Comparison of ENCODE assay signal across 8 cellular contexts in the genomic region with DNA sequence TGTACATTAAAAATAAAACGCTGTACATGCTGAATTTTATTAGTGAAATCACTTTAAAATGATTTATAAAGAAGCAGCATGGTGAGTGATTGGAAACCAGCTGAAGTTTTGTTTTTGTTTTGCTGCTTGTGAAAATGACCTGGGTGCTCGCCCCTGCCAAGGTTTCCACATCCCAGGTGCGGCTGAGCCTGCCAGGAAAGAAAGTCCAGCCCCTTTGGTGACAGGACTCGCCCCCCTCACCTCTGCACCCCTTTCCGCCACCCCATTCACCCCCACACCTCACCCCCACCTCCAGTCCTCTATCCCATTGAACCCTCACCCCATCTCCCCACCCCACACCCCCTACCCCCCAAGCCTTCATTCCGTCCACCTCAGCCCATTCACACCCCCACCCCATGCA. TPM values are rescaled to one million over a fixed set of nuclear protein-coding genes. Genes with fewer than 3 reads are reported as not detected.
DNase-seq lines count a peak whose midpoint lies in the region; ATAC-seq and TF ChIP-seq lines count a peak whose summit lies in the region.
"Not testable (repeated sequence)": the region's sequence is repeated elsewhere in the genome, so short reads cannot be mapped to it uniquely, and the experiment has no call there.

No MANE protein-coding gene starts in this region.

- H3K27me3 Mint-ChIP-seq in IgD-negative memory B cell, result not testable (repeated sequence)
- H3K27me3 Mint-ChIP-seq in T-cell, result peaks cover 7 to 18% of the 10 kb centered on the region in 2 donors
- H3K27me3 Mint-ChIP-seq in activated naive CD4-positive, alpha-beta T cell treated with anti-CD3 and anti-CD28 coated beads, Interleukin-2, amount 10 ng/mL, durations not matched to agents 7 days and 5 days, result peaks cover 24% of the 10 kb centered on the region

- H3K9ac ChIP-seq in BLaER1 treated with 17β-estradiol and CSF1 and Interleukin-3, amounts not matched to agents 10 nM and 100 nM, result peak overlapping the region in 6 of 11 experiments; percentile 38 to 66 (median 62); a peak in 11 of 22 replicates

- DNase-seq in T-cell; coronary artery (ENCODE audit: low spot score); left ventricle myocardium inferior: not testable (repeated sequence)
- peak; percentile 37 for DNase-seq in activated naive CD4-positive, alpha-beta T cell treated with anti-CD3 and anti-CD28 coated beads, Interleukin-2, amount 10 ng/mL, durations not matched to agents 7 days and 5 days
- peak; percentile 11 to 27 for DNase-seq in thyroid gland

- H3K27ac ChIP-seq in BLaER1 treated with 17β-estradiol and CSF1 and Interleukin-3, amounts not matched to agents 10 nM and 100 nM; left ventricle myocardium inferior (replicated peaks); thyroid gland: not testable (repeated sequence)
- peak overlapping the region in 1 of 2 donors; percentile 97 for H3K27ac ChIP-seq in coronary artery

- WGBS in thyroid gland, 2 donors, result 7 to 15% methylated on average over 5 to 6 of the region's 6 CpGs

- CTCF ChIA-PET in T-cell (lab: Charles Lee), result not testable (repeated sequence)
- CTCF ChIA-PET in activated naive CD4-positive, alpha-beta T cell treated with anti-CD3 and anti-CD28 coated beads, Interleukin-2, amount 10 ng/mL, durations not matched to agents 7 days and 5 days (lab: Charles Lee), result interaction anchor here (1.0 to 4.8 kb wide), 2 partner anchors 20 to 126 kb away, joined by 3 to 26 read pairs; partner anchors contain the start of gene ADRA2B

- not testable (repeated sequence) for H3K9me3 Mint-ChIP-seq in IgD-negative memory B cell; T-cell; activated naive CD4-positive, alpha-beta T cell treated with anti-CD3 and anti-CD28 coated beads, Interleukin-2, amount 10 ng/mL, durations not matched to agents 7 days and 5 days

- not testable (repeated sequence) for H3K4me1 ChIP-seq in BLaER1 treated with 17β-estradiol and CSF1 and Interleukin-3, amounts not matched to agents 10 nM and 100 nM; left ventricle myocardium inferior; neuron (ENCODE audit: insufficient read depth, low read length); thyroid gland

- intact Hi-C loops in left ventricle myocardium inferior (cut with micrococcal nuclease); thyroid gland (cut with DNase I): not testable (repeated sequence)

- H4K20me1 ChIP-seq in BLaER1 treated with 17β-estradiol and CSF1 and Interleukin-3, amounts not matched to agents 10 nM and 100 nM, result not testable (repeated sequence)

- H3K27ac Mint-ChIP-seq in IgD-negative memory B cell, result peak overlapping the region in 2 of 3 donors; percentile 99
- not testable (repeated sequence) for H3K27ac Mint-ChIP-seq in T-cell
- H3K27ac Mint-ChIP-seq in activated naive CD4-positive, alpha-beta T cell treated with anti-CD3 and anti-CD28 coated beads, Interleukin-2, amount 10 ng/mL, durations not matched to agents 7 days and 5 days, result peak overlapping the region; percentile 72

- not testable (repeated sequence) for H3K36me3 Mint-ChIP-seq in IgD-negative memory B cell, T-cell
- H3K36me3 Mint-ChIP-seq in activated naive CD4-positive, alpha-beta T cell treated with anti-CD3 and anti-CD28 coated beads, Interleukin-2, amount 10 ng/mL, durations not matched to agents 7 days and 5 days, result peaks cover 10% of the 10 kb centered on the region

- H3K4me1 Mint-ChIP-seq in IgD-negative memory B cell, T-cell: not testable (repeated sequence)
- H3K4me1 Mint-ChIP-seq in activated naive CD4-positive, alpha-beta T cell treated with anti-CD3 and anti-CD28 coated beads, Interleukin-2, amount 10 ng/mL, durations not matched to agents 7 days and 5 days, result peaks cover 12% of the 10 kb centered on the region

- H3K4me3 Mint-ChIP-seq in IgD-negative memory B cell (peak overlapping the region in 1 of 4 donors; percentile 17), T-cell (peak overlapping the region in 2 of 3 donors; percentile 53 to 96)
- H3K4me3 Mint-ChIP-seq in activated naive CD4-positive, alpha-beta T cell treated with anti-CD3 and anti-CD28 coated beads, Interleukin-2, amount 10 ng/mL, durations not matched to agents 7 days and 5 days, result peak overlapping the region; percentile 64

- ATAC-seq in T-cell (replicated peaks in 1 of 4), result not testable (repeated sequence)

- H3K4me3 ChIP-seq in BLaER1 treated with 17β-estradiol and CSF1 and Interleukin-3, amounts not matched to agents 10 nM and 100 nM, result peak overlapping the region in 9 of 10 experiments; percentile 41 to 66 (median 54); a peak in 19 of 20 replicates
- H3K4me3 ChIP-seq in coronary artery (peak overlapping the region; percentile 90), left ventricle myocardium inferior (peak overlapping the region; percentile 74), neuron (ENCODE audit: low read length) (peak overlapping the region; percentile 45)
- H3K4me3 ChIP-seq in thyroid gland (replicated peaks in 1 of 3), result not testable (repeated sequence)

- POLR2A ChIA-PET in T-cell (lab: Charles Lee), result not testable (repeated sequence)

- peak overlapping the region in 10 of 11 experiments; percentile 44 to 64 (median 52); a peak in 19 of 22 replicates for H3K4me2 ChIP-seq in BLaER1 treated with 17β-estradiol and CSF1 and Interleukin-3, amounts not matched to agents 10 nM and 100 nM

- not testable (repeated sequence) for TF ChIP-seq CTCF in coronary artery (IDR thresholded peaks at IDR 0.05); left ventricle myocardium inferior (IDR thresholded peaks at IDR 0.05; ENCODE audit: borderline replicate concordance); thyroid gland (IDR thresholded peaks at IDR 0.05)

- H3K36me3 ChIP-seq in BLaER1 treated with 17β-estradiol and CSF1 and Interleukin-3, amounts not matched to agents 10 nM and 100 nM; left ventricle myocardium inferior; neuron (ENCODE audit: insufficient read depth, low read length); thyroid gland: not testable (repeated sequence)

- not testable (repeated sequence) for H3K9me3 ChIP-seq in BLaER1 treated with 17β-estradiol and CSF1 and Interleukin-3, amounts not matched to agents 10 nM and 100 nM (replicated peaks in 1 of 11); left ventricle myocardium inferior (replicated peaks); neuron (ENCODE audit: low read length); thyroid gland

- TF ChIP-seq POLR2A in thyroid gland (IDR thresholded peaks at IDR 0.05), result not testable (repeated sequence)

- H3K27me3 ChIP-seq in BLaER1 treated with 17β-estradiol and CSF1 and Interleukin-3, amounts not matched to agents 10 nM and 100 nM; left ventricle myocardium inferior (ENCODE audit: low read depth); neuron (ENCODE audit: insufficient read depth, low read length); thyroid gland: not testable (repeated sequence)

- H2AFZ ChIP-seq in neuron (ENCODE audit: low read depth, low read length), result not testable (repeated sequence)

RNA-seq across cellular contexts. Expression of gene ANKRD36C, which starts 0.7 kb away (rescaled TPM):
- 15.6 TPM for polyA plus RNA-seq in IgD-negative memory B cell
- total RNA-seq in T-cell (10 to 100 TPM; 60.6 to 94.8 (median 68.6) TPM), left ventricle myocardium inferior (6.8 TPM), thyroid gland (10 to 100 TPM; 23.3 to 34.7 (median 30.2) TPM)

RNA-seq across cellular contexts. Expression of gene GPAT2, which starts 43.8 kb away (rescaled TPM):
- polyA plus RNA-seq in IgD-negative memory B cell, result 8.6 TPM
- total RNA-seq in T-cell (1 to 10 TPM in 4 of 5 donors, not detected in 1; 3.3 to 3.9 (median 3.8) TPM), left ventricle myocardium inferior (5.3 TPM), thyroid gland (1 to 10 TPM; 1.2 to 7.5 (median 2.6) TPM)
